9 cellular contexts compared by ENCODE assay signal in the genomic region with DNA sequence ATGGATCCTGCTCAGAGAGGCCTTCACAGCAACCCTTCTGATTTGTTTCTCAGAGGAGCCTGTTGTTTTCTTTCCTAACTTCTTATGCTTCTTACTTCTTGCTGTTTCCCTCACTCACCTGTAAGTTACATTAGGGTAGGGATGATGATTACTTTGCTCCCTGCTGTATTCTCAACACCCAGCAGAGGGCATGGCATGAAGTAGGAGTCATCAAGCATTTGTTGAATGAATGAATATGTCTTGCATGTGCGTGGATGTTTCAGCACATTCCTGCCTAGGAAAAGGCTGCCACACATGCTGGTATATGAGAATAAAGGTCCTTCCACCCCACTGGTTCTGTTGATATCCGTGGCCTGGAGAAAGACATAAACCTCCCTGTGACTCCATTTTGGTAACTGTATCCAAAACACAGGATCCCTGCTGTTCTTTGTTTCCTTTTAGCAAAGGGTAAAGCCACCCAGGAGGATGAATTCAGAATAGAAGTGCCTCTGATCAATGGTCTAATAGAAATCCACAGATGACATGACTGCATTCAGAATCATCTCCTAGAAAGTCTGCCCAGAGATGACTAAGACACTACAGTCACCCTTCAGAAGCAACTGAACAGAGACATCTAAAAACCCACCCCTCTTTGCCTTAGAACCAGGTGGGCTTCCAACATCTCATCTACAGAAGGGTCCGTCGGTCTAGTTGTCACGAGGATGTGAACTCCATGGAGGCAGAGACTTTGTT.
DNase-seq lines count a peak whose midpoint lies in the region; ATAC-seq and TF ChIP-seq lines count a peak whose summit lies in the region.
"Had no signal": no experiment of that assay in that cellular context is flagged by ENCODE, and none has a peak within 500 bp of the region (broad histone marks: within the 10 kb centered on the region; RNA-seq: fewer than 3 reads in every experiment).

No MANE protein-coding gene starts in this region.

- H3K36me3 Mint-ChIP-seq in T-helper 2 cell treated with Interferon-gamma antibody and Interleukin-4, amounts not matched to agents 5 μg/mL and 100 μg/mL, for 36 hours (ENCODE audit: low read depth): no peaks in the 10 kb centered on the region

- no peak overlapping the region for H3K27ac ChIP-seq in C4-2B
- H3K27ac ChIP-seq: ascending aorta had no signal

- no peak for ATAC-seq in GM18870 (IDR thresholded peaks at IDR 0.05; ENCODE audit: unreplicated experiment)

- TF ChIP-seq CTCF in C4-2B (conservative IDR thresholded peaks at IDR 0.05): peak; percentile 77

- peak; percentile 25 for DNase-seq in H4 (ENCODE audit: low spot score)
- DNase-seq in SW480 (ENCODE audit: low spot score): peak; percentile 45
- DNase-seq in kidney tubule cell (ENCODE audit: low spot score): peak; percentile 43
- no peak for DNase-seq in NCI-H1092 (lab: John Stamatoyannopoulos, UW)
- DNase-seq in stimulated activated CD4-positive, alpha-beta T cell treated with anti-CD3 and anti-CD28 coated beads, Interleukin-2, amount 100 ng/mL, for 24 hours: no peak
- no peak for DNase-seq in T-helper 2 cell treated with Interferon-gamma antibody and Interleukin-4, amounts not matched to agents 5 μg/mL and 100 μg/mL, for 36 hours (ENCODE audit: low spot score)

- no peaks in the 10 kb centered on the region for H3K27me3 Mint-ChIP-seq in T-helper 2 cell treated with Interferon-gamma antibody and Interleukin-4, amounts not matched to agents 5 μg/mL and 100 μg/mL, for 36 hours (ENCODE audit: low read depth)

- no peaks in the 10 kb centered on the region for H3K4me1 Mint-ChIP-seq in T-helper 2 cell treated with Interferon-gamma antibody and Interleukin-4, amounts not matched to agents 5 μg/mL and 100 μg/mL, for 36 hours (ENCODE audit: low read depth)

- H3K27ac Mint-ChIP-seq in T-helper 2 cell treated with Interferon-gamma antibody and Interleukin-4, amounts not matched to agents 5 μg/mL and 100 μg/mL, for 36 hours: no peak overlapping the region

- no peaks in the 10 kb centered on the region for H3K9me3 Mint-ChIP-seq in T-helper 2 cell treated with Interferon-gamma antibody and Interleukin-4, amounts not matched to agents 5 μg/mL and 100 μg/mL, for 36 hours

- no peak overlapping the region for H3K4me3 Mint-ChIP-seq in T-helper 2 cell treated with Interferon-gamma antibody and Interleukin-4, amounts not matched to agents 5 μg/mL and 100 μg/mL, for 36 hours

Comparison
In these comparisons a context has a peak if more than half of its experiments do, and no peak if none do; other contexts are left out.
1. DNase-seq: peak in H4 (single experiment), SW480 (single experiment) and kidney tubule cell (single experiment); none in NCI-H1092 (single experiment), stimulated activated CD4-positive, alpha-beta T cell treated with anti-CD3 and anti-CD28 coated beads, Interleukin-2, amount 100 ng/mL, for 24 hours (0 of 2) and T-helper 2 cell treated with Interferon-gamma antibody and Interleukin-4, amounts not matched to agents 5 μg/mL and 100 μg/mL, for 36 hours (single experiment).